ENCODE assay signal across 8 cellular contexts in genomic region chr18:10399465-10399864, GRCh38. TPM values are rescaled to one million over a fixed set of nuclear protein-coding genes. Genes with fewer than 3 reads are reported as not detected.
"Had no signal": no experiment of that assay in that cellular context is flagged by ENCODE, and none has a peak within 500 bp of the region (broad histone marks: within the 10 kb centered on the region; RNA-seq: fewer than 3 reads in every experiment).

No MANE protein-coding gene starts in this region.

- DNase-seq: GM23248, GOT3, H7, HFFc6 had no signal

- H3K4me3 Mint-ChIP-seq: HFFc6, IgD-negative memory B cell had no signal

- H3K9me3 Mint-ChIP-seq: HFFc6, IgD-negative memory B cell had no signal

- ATAC-seq: HCT116, HepG2 had no signal

- H3K36me3 Mint-ChIP-seq: IgD-negative memory B cell had no signal

- H3K27ac Mint-ChIP-seq: HFFc6, IgD-negative memory B cell had no signal

RNA-seq across cellular contexts. Expression of gene APCDD1, which starts 55.0 kb away (rescaled TPM):
- total RNA-seq: GM23248, HT1080 had no signal
